20 cellular contexts compared by ENCODE assay signal in genomic region chr14:39217214-39217879, GRCh38. TPM values are rescaled to one million over a fixed set of nuclear protein-coding genes. Genes with fewer than 3 reads are reported as not detected.
A peak's percentile ranks its signal among the peaks of the same experiment; 100 is the strongest.
DNase-seq lines count a peak whose midpoint lies in the region; FAIRE-seq and TF ChIP-seq lines count a peak whose summit lies in the region.
"Had no signal": no experiment of that assay in that cellular context is flagged by ENCODE, and none has a peak within 500 bp of the region (broad histone marks: within the 10 kb centered on the region; RNA-seq: fewer than 3 reads in every experiment).

No MANE protein-coding gene starts in this region.

- H3K27ac Mint-ChIP-seq in astrocyte (ENCODE audit: unreplicated experiment), result no peak overlapping the region
- H3K27ac Mint-ChIP-seq: endodermal cell; naive thymus-derived CD8-positive, alpha-beta T cell had no signal

- H3K4me3 ChIP-seq in astrocyte (ENCODE audit: insufficient read depth, low read depth, low read length), result no peak overlapping the region
- no peak overlapping the region for H3K4me3 ChIP-seq in trophoblast cell (ENCODE audit: low read depth, low read length)
- H3K4me3 ChIP-seq: lung, smooth muscle cell, upper lobe of right lung had no signal

- H3K4me2 ChIP-seq in astrocyte (ENCODE audit: low read length) (no peak overlapping the region), trophoblast cell (ENCODE audit: low read length) (no peak overlapping the region)
- H3K4me2 ChIP-seq: smooth muscle cell had no signal

- no peak for FAIRE-seq in astrocyte (lab: Jason Lieb, UNC)
- FAIRE-seq: A204.1, frontal cortex, GM18507 had no signal

- H3K4me1 ChIP-seq in astrocyte (ENCODE audit: insufficient read depth, low read length) (peaks cover 3% of the 10 kb centered on the region), trophoblast cell (ENCODE audit: control insufficient read depth in 1 of 2, insufficient read depth in 2 of 2, low read length in 2 of 2) (peaks cover 9 to 14% of the 10 kb centered on the region in 2 experiments)
- H3K4me1 ChIP-seq: upper lobe of right lung had no signal

- peak overlapping the region; percentile 84 for H2BK12ac ChIP-seq in trophoblast cell (ENCODE audit: low read length)

- H2BK5ac ChIP-seq in trophoblast cell (ENCODE audit: low read depth, low read length, poor library complexity), result no peak overlapping the region

- no peak overlapping the region for H3K4me3 Mint-ChIP-seq in astrocyte (ENCODE audit: unreplicated experiment)
- H3K4me3 Mint-ChIP-seq: endodermal cell; naive thymus-derived CD8-positive, alpha-beta T cell had no signal

- no peaks in the 10 kb centered on the region for H3K27me3 Mint-ChIP-seq in astrocyte (ENCODE audit: low read depth, unreplicated experiment)
- H3K27me3 Mint-ChIP-seq: naive thymus-derived CD8-positive, alpha-beta T cell had no signal

- H3K4me1 Mint-ChIP-seq in astrocyte (ENCODE audit: low read depth, unreplicated experiment), result peaks cover 2% of the 10 kb centered on the region

- no peaks in the 10 kb centered on the region for H3K36me3 ChIP-seq in astrocyte (ENCODE audit: insufficient read depth, low read length)
- no peaks in the 10 kb centered on the region for H3K36me3 ChIP-seq in trophoblast cell (ENCODE audit: control insufficient read depth in 1 of 2, insufficient read depth in 2 of 2, low read length in 2 of 2)
- H3K36me3 ChIP-seq: upper lobe of right lung had no signal

- H4K12ac ChIP-seq in trophoblast cell (ENCODE audit: low read depth, low read length), result no peak overlapping the region

- H3K23ac ChIP-seq in trophoblast cell (ENCODE audit: low read length), result no peak overlapping the region

- no peak overlapping the region for H2AK5ac ChIP-seq in trophoblast cell (ENCODE audit: low read length)

- no peak overlapping the region for H3K9ac ChIP-seq in astrocyte (ENCODE audit: low read length)
- no peak overlapping the region for H3K9ac ChIP-seq in trophoblast cell (ENCODE audit: low read length)

- no peak overlapping the region for H3K14ac ChIP-seq in trophoblast cell (ENCODE audit: low read length)

- H4K91ac ChIP-seq in trophoblast cell (ENCODE audit: low read depth, low read length), result peak overlapping the region; percentile 74

- no peaks in the 10 kb centered on the region for H3K79me2 ChIP-seq in astrocyte (ENCODE audit: insufficient read depth, low read length)
- H3K79me2 ChIP-seq in trophoblast cell (ENCODE audit: control insufficient read depth, insufficient read depth, low read length, poor library complexity), result no peaks in the 10 kb centered on the region

- WGBS in trophoblast cell (ENCODE audit: extremely low coverage, insufficient coverage, insufficient read length), result no CpG with 5 or more reads among the region's 8 CpGs

- peaks cover 4% of the 10 kb centered on the region for H3K79me1 ChIP-seq in trophoblast cell (ENCODE audit: low read length)

- peak; percentile 22 for DNase-seq in NK-92 treated with Interleukin-12 subunit alpha and Interleukin-12 subunit beta, amount 100 ng/mL, for 24 hours (lab: John Stamatoyannopoulos, UW)
- DNase-seq in NK-92 (lab: John Stamatoyannopoulos, UW; ENCODE audit: unreplicated experiment) (no peak), MV-4-11 (lab: John Stamatoyannopoulos, UW) (peak; percentile 61), astrocyte (ENCODE audit: low read depth) (no peak), trophoblast cell (no peak), RKO (ENCODE audit: low spot score) (no peak)
- no peak for DNase-seq in activated naive CD4-positive, alpha-beta T cell treated with Interleukin-2 at 50 U/mL for 16 hours
- DNase-seq in stimulated activated CD4-positive, alpha-beta T cell treated with anti-CD3 and anti-CD28 coated beads, Interleukin-1b, Interleukin-23, amount 100 ng/mL, for 48 hours, result no peak
- DNase-seq: activated CD4-positive, CD25-positive, alpha-beta regulatory T cell; cerebellar nuclear complex; endodermal cell; naive thymus-derived CD8-positive, alpha-beta T cell; NCI-H1930; NCI-H524; upper lobe of right lung had no signal

- H2BK120ac ChIP-seq in trophoblast cell (ENCODE audit: insufficient read depth, low read length, poor library complexity), result peak overlapping the region; percentile 53

- H3K27me3 ChIP-seq in astrocyte (ENCODE audit: insufficient read depth, low read length), result no peaks in the 10 kb centered on the region
- H3K27me3 ChIP-seq in trophoblast cell (ENCODE audit: insufficient read depth, low read length), result no peaks in the 10 kb centered on the region
- H3K27me3 ChIP-seq: upper lobe of right lung had no signal

- TF ChIP-seq CTCF in astrocyte (IDR thresholded peaks at IDR 0.05; ENCODE audit: insufficient read depth, low read depth, low read length), result no peak

- H3K9me3 Mint-ChIP-seq in astrocyte (ENCODE audit: unreplicated experiment), result no peaks in the 10 kb centered on the region
- H3K9me3 Mint-ChIP-seq: naive thymus-derived CD8-positive, alpha-beta T cell had no signal

- no peaks in the 10 kb centered on the region for H4K20me1 ChIP-seq in astrocyte (ENCODE audit: insufficient read depth, low read length)

- H3K4ac ChIP-seq in trophoblast cell (ENCODE audit: low read depth, low read length), result no peak overlapping the region

- no peaks in the 10 kb centered on the region for H3K9me3 ChIP-seq in astrocyte (ENCODE audit: insufficient read depth, low read depth, low read length)
- no peaks in the 10 kb centered on the region for H3K9me3 ChIP-seq in trophoblast cell (ENCODE audit: insufficient read depth, low read depth, low read length)
- H3K9me3 ChIP-seq: upper lobe of right lung had no signal

- H2AFZ ChIP-seq in astrocyte (ENCODE audit: low read depth, low read length) (peak overlapping the region; percentile 2), trophoblast cell (ENCODE audit: insufficient read depth, low read length, poor library complexity) (no peak overlapping the region)

- H3K27ac ChIP-seq in astrocyte (ENCODE audit: low read depth, low read length) (no peak overlapping the region), trophoblast cell (ENCODE audit: low read depth, low read length) (peak overlapping the region; percentile 33)
- H3K27ac ChIP-seq: upper lobe of right lung had no signal

- no peaks in the 10 kb centered on the region for H3K36me3 Mint-ChIP-seq in astrocyte (ENCODE audit: low read depth, unreplicated experiment)
- H3K36me3 Mint-ChIP-seq: naive thymus-derived CD8-positive, alpha-beta T cell had no signal

- no peak overlapping the region for H4K8ac ChIP-seq in trophoblast cell (ENCODE audit: low read depth, low read length)

- H3K18ac ChIP-seq in trophoblast cell (ENCODE audit: low read length), result no peak overlapping the region

RNA-seq across cellular contexts. Expression of gene MIA2, which starts 16.4 kb away (rescaled TPM):
- total RNA-seq in astrocyte, result 18.2 and 20.7 TPM in 2 replicates
- 20.3 and 22.2 TPM in 2 replicates for polyA plus RNA-seq in trophoblast cell (2013)

RNA-seq across cellular contexts. Expression of gene PNN, which starts 42.3 kb away (rescaled TPM):
- total RNA-seq in astrocyte, result 67.3 and 78.1 TPM in 2 replicates
- 98.7 and 101 TPM in 2 replicates for polyA plus RNA-seq in trophoblast cell (2013)

RNA-seq across cellular contexts. Expression of gene TRAPPC6B, which starts 47.2 kb away (rescaled TPM):
- 28.9 and 35.2 TPM in 2 replicates for total RNA-seq in astrocyte
- polyA plus RNA-seq in trophoblast cell (2013), result 13.9 and 15.4 TPM in 2 replicates

Comparison
In these comparisons a context has a peak if more than half of its experiments do, and no peak if none do; other contexts are left out.
1. DNase-seq: peak in NK-92 treated with Interleukin-12 subunit alpha and Interleukin-12 subunit beta, amount 100 ng/mL, for 24 hours (single experiment) and MV-4-11 (single experiment); none in NK-92 (single experiment), astrocyte (single experiment), trophoblast cell (0 of 2), activated naive CD4-positive, alpha-beta T cell treated with Interleukin-2 at 50 U/mL for 16 hours (single experiment), stimulated activated CD4-positive, alpha-beta T cell treated with anti-CD3 and anti-CD28 coated beads, Interleukin-1b, Interleukin-23, amount 100 ng/mL, for 48 hours (single experiment) and RKO (single experiment).